21 cellular contexts compared by ENCODE assay signal in the genomic region with DNA sequence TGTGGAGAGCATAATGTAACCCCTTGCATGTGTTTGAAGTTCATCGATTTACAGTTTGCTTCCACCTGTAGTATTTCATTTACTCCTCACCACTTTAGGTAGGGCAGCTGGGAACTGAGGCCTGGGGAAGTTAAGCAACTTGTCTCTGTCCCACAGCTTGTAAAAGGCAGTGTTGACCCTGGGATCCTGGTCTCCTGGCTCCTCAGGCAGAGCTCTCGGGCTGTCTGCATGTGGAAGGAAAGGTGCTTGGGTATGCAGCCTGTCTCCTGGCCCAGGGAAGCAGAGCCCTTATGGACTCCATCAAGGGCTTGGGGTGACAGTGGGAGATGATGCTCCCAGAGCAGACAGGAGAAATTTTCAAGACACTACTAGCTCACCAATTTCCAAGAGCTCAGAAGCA. TPM values are rescaled to one million over a fixed set of nuclear protein-coding genes. Genes with fewer than 3 reads are reported as not detected.
DNase-seq lines count a peak whose midpoint lies in the region; ATAC-seq lines count a peak whose summit lies in the region.
"Had no signal": no experiment of that assay in that cellular context is flagged by ENCODE, and none has a peak within 500 bp of the region (broad histone marks: within the 10 kb centered on the region; RNA-seq: fewer than 3 reads in every experiment).

No MANE protein-coding gene starts in this region.

- ATAC-seq in HG02840 (IDR thresholded peaks at IDR 0.05; ENCODE audit: low FRiP score, unreplicated experiment): no peak
- ATAC-seq: GM12878 had no signal

- H3K27ac ChIP-seq in angular gyrus (ENCODE audit: low read depth, low read length) (peak overlapping the region; percentile 99), layer of hippocampus (ENCODE audit: low read depth, low read length) (peak overlapping the region; percentile 99), substantia nigra (ENCODE audit: low read depth, low read length, poor library complexity, severe bottlenecking) (peak overlapping the region; percentile 100)
- H3K27ac ChIP-seq: HL-60 had no signal

- H3K27me3 ChIP-seq in layer of hippocampus (ENCODE audit: control insufficient read depth, insufficient read depth, low read length): no peaks in the 10 kb centered on the region
- H3K27me3 ChIP-seq: BE2C had no signal

- DNase-seq in substantia nigra (lab: John Stamatoyannopoulos, UW) (no peak), ureter (ENCODE audit: low spot score) (no peak), anterior cingulate cortex (lab: John Stamatoyannopoulos, UW) (no peak)
- DNase-seq: BE2C; C1 segment of cervical spinal cord; CD4-positive, CD25-positive, alpha-beta regulatory T cell; COR-L47; DMS 273 treated with DMSO at 0.1 percent for 48 hours; DMS53; DND-41; EL; GOT3; H7 had no signal

RNA-seq across cellular contexts. Expression of gene TRIM29, which starts 49.9 kb away (rescaled TPM):
- 192 TPM for total RNA-seq in ureter
- total RNA-seq: CD4-positive, CD25-positive, alpha-beta regulatory T cell; CD8-positive, alpha-beta memory T cell; G401; GM12878; HT1080 had no signal
